ENCODE assay signal across 1 cellular context in genomic region chr10:92239600-92240288, GRCh38.
TF ChIP-seq lines count a peak whose summit lies in the region.

No MANE protein-coding gene starts in this region.

TF ChIP-seq in HepG2, 621 proteins besides CTCF, POLR2A, EP300 and RAD21 (continued from another document):
- TF ChIP-seq SATB2 (CRISPR knock-in tag; IDR thresholded peaks at IDR 0.05) (no peak), ZNF12 (CRISPR knock-in tag; IDR thresholded peaks at IDR 0.05) (no peak)
